In the genomic region with DNA sequence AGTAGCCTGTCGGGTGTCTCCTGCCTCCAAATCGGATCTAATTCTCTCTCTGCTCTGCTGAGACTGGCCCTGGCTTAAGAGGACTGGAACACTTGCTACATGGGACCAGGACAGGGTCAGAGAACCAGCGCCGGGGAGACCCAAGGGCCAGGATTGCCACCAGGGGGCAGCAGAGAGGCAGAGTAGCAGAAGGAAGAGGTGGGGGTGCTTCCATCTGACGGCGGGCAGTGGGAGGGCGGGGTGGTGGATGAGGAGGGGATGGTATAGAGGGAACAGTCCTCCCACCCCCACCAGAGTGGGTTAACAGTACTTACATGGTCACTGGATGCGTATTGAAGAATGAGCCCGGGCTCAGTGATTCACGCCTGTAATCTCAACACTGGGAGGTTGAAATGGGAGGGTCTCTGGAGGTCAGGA, we compare ENCODE assay signal across 9 cellular contexts. TPM values are rescaled to one million over a fixed set of nuclear protein-coding genes. Genes with fewer than 3 reads are reported as not detected.
A peak's percentile ranks its signal among the peaks of the same experiment; 100 is the strongest.
DNase-seq lines count a peak whose midpoint lies in the region; ATAC-seq, FAIRE-seq and TF ChIP-seq lines count a peak whose summit lies in the region.
"Had no signal": no experiment of that assay in that cellular context is flagged by ENCODE, and none has a peak within 500 bp of the region (broad histone marks: within the 10 kb centered on the region; RNA-seq: fewer than 3 reads in every experiment).

No MANE protein-coding gene starts in this region.

- in situ Hi-C loops in transverse colon (cut with MboI; ENCODE audit: low pct_ligation_motif_present in 1 of 4, low pct_unique_long_range_greater_than_20kb in 1 of 4, low sequenced_read_pairs in 3 of 4), result no loop called here

- intact Hi-C loops in ovary (cut with DNase I), result loop anchor here in 1 of 4 donors (10.0 kb wide), 1 partner anchor 96 kb away; no protein-coding TSS in a partner anchor
- intact Hi-C loops in transverse colon (cut with DNase I; ENCODE audit: low total_unique reads), result no loop called here

- H3K36me3 ChIP-seq in ovary (no peaks in the 10 kb centered on the region), transverse colon (peaks cover 0 to 6% (median 3%) of the 10 kb centered on the region in 4 donors)

- H3K4me3 ChIP-seq in ovary, result no peak overlapping the region
- no peak overlapping the region for H3K4me3 ChIP-seq in transverse colon
- H3K4me3 ChIP-seq: SK-N-MC had no signal

- TF ChIP-seq POLR2A in ovary (IDR thresholded peaks at IDR 0.05) (no peak), transverse colon (IDR thresholded peaks at IDR 0.05) (no peak)

- H3K27me3 ChIP-seq in ovary (no peaks in the 10 kb centered on the region), transverse colon (no peaks in the 10 kb centered on the region)

- peak; percentile 36 for FAIRE-seq in HTR-8/SVneo (lab: Jason Lieb, UNC)

- no peak overlapping the region for H3K27ac ChIP-seq in ovary
- H3K27ac ChIP-seq in transverse colon, result no peak overlapping the region
- H3K27ac ChIP-seq: SK-N-MC had no signal

- peak; percentile 42 to 62 (median 47) for TF ChIP-seq CTCF in ovary (IDR thresholded peaks at IDR 0.05)
- peak; percentile 69 to 90 (median 85) for TF ChIP-seq CTCF in transverse colon (IDR thresholded peaks at IDR 0.05)

- H3K9me3 ChIP-seq in ovary (no peaks in the 10 kb centered on the region), transverse colon (peaks cover 0 to 4% of the 10 kb centered on the region in 2 donors)

- ATAC-seq in GM21619 (IDR thresholded peaks at IDR 0.05; ENCODE audit: unreplicated experiment), result no peak

- WGBS in ovary, 3 donors, result 5 to 11% (median 8%) methylated on average over 10 of the region's 10 CpGs
- 14% methylated on average over 10 of the region's 10 CpGs; no CpG with 5 or more reads in 1 of the 2 donors for WGBS in transverse colon (ENCODE audit: low coverage in 1 of 2), 2 donors

- H3K4me1 ChIP-seq in ovary (ENCODE audit: insufficient read depth) (no peaks in the 10 kb centered on the region), transverse colon (peaks cover 0 to 2% (median 0%) of the 10 kb centered on the region in 4 donors)

- TF ChIP-seq EP300 in ovary (IDR thresholded peaks at IDR 0.05) (no peak), transverse colon (IDR thresholded peaks at IDR 0.05; ENCODE audit: low read depth) (no peak)

- DNase-seq in COLO668 (lab: John Stamatoyannopoulos, UW; ENCODE audit: unreplicated experiment) (peak; percentile 74), HTR-8/SVneo (ENCODE audit: insufficient read length, low spot score) (peak; percentile 85), SHP77 (lab: John Stamatoyannopoulos, UW) (peak; percentile 57 to 78), germinal center (ENCODE audit: low spot score) (peak; percentile 83), ovary (peak; percentile 75 to 89 (median 84)), transverse colon (peak; percentile 85)
- peak; percentile 94 for DNase-seq in activated effector memory CD4-positive, alpha-beta T cell treated with anti-CD3 and anti-CD28 coated beads, Interleukin-2, amount 50 U/mL, for 16 hours

RNA-seq across cellular contexts. Expression of gene SELENOW, which starts 11.9 kb away (rescaled TPM):
- total RNA-seq in ovary (100 to 1,000 TPM; 169 to 412 (median 211) TPM), transverse colon (100 to 1,000 TPM; 474 to 751 (median 653) TPM)
- 100 to 1,000 TPM; 257 to 330 TPM for polyA plus RNA-seq in ovary

RNA-seq across cellular contexts. Expression of gene TPRX1, which starts 13.9 kb away (rescaled TPM):
- total RNA-seq in ovary, result not detected
- not detected for polyA plus RNA-seq in ovary
- not detected for total RNA-seq in transverse colon

RNA-seq across cellular contexts. Expression of gene CRX, which starts 31.3 kb away (rescaled TPM):
- total RNA-seq in ovary (not detected), transverse colon (not detected)
- not detected for polyA plus RNA-seq in ovary

RNA-seq across cellular contexts. Expression of gene NOP53, which starts 45.1 kb away (rescaled TPM):
- 100 to 1,000 TPM; 645 to 985 (median 727) TPM for total RNA-seq in ovary
- 1,000 to 10,000 TPM in 1 of 2 donors, 100 to 1,000 TPM in 1; 591 to 1,198 TPM for polyA plus RNA-seq in ovary
- 100 to 1,000 TPM; 239 to 490 (median 364) TPM for total RNA-seq in transverse colon
